Comparison of ENCODE assay signal across 8 cellular contexts in genomic region chr17:1710807-1711553, GRCh38. TPM values are rescaled to one million over a fixed set of nuclear protein-coding genes. Genes with fewer than 3 reads are reported as not detected.
A peak's percentile ranks its signal among the peaks of the same experiment; 100 is the strongest.
DNase-seq lines count a peak whose midpoint lies in the region; ATAC-seq, FAIRE-seq and TF ChIP-seq lines count a peak whose summit lies in the region.

No MANE protein-coding gene starts in this region.

- POLR2A ChIA-PET in HCT116 (lab: Charles Lee) = no interaction called here

- no peak for TF ChIP-seq RAD21 in HCT116 (IDR thresholded peaks at IDR 0.05; ENCODE audit: low read depth)

- H3K36me3 ChIP-seq in HCT116 (ENCODE audit: control insufficient read depth in 1 of 2, insufficient read depth in 2 of 2, low read length in 2 of 2) (peaks cover 0 to 20% of the 10 kb centered on the region in 2 experiments; a peak in 1 of 4 replicates), iPS-15b (ENCODE audit: control insufficient read depth, insufficient read depth, low read length) (peaks cover 16% of the 10 kb centered on the region), smooth muscle cell (ENCODE audit: low read depth) (no peaks in the 10 kb centered on the region)

- H3K27ac ChIP-seq in HCT116 (ENCODE audit: low read depth, low read length) = peak overlapping the region; percentile 55; the same call in 1 of the 2 replicates
- H3K27ac ChIP-seq in smooth muscle cell (ENCODE audit: low read depth) = peak overlapping the region; percentile 99

- peaks cover 27% of the 10 kb centered on the region for H3F3A ChIP-seq in smooth muscle cell (ENCODE audit: low read depth)

- no peaks in the 10 kb centered on the region for H3K9me2 ChIP-seq in HCT116 (ENCODE audit: insufficient read depth)

- TF ChIP-seq CTCF in HCT116 (IDR thresholded peaks at IDR 0.05 in 2 of 3, conservative IDR thresholded peaks at IDR 0.05 in 1 of 3; ENCODE audit: borderline replicate concordance in 1 of 3, insufficient read depth in 1 of 3, low read depth in 2 of 3, low read length in 2 of 3) (no peak), smooth muscle cell (IDR thresholded peaks at IDR 0.05; ENCODE audit: borderline replicate concordance, insufficient read depth, poor library complexity, severe bottlenecking) (no peak)

- H3K4me2 ChIP-seq in HCT116 (ENCODE audit: low read length) (peak overlapping the region; percentile 100), smooth muscle cell (peak overlapping the region; percentile 99)

- H3K9ac ChIP-seq in HCT116 (ENCODE audit: low read length) (peak overlapping the region; percentile 72), iPS-15b (ENCODE audit: low read depth, low read length) (no peak overlapping the region), smooth muscle cell (ENCODE audit: low read depth) (peak overlapping the region; percentile 76)

- intact Hi-C loops in HCT116 (cut with micrococcal nuclease) = loop anchor here (10.0 kb wide), 1 partner anchor 694 kb away; the partner anchor contains the start of gene MNT

- H3K4me1 ChIP-seq in HCT116 (ENCODE audit: control insufficient read depth in 1 of 2, insufficient read depth in 2 of 2, low read length in 2 of 2) = peaks cover 32 to 59% of the 10 kb centered on the region in 2 experiments
- peaks cover 6% of the 10 kb centered on the region for H3K4me1 ChIP-seq in iPS-15b (ENCODE audit: control insufficient read depth, insufficient read depth, low read length)
- H3K4me1 ChIP-seq in smooth muscle cell (ENCODE audit: low read depth) = peaks cover 25% of the 10 kb centered on the region

- H2AFZ ChIP-seq in HCT116 (ENCODE audit: low read depth, low read length, poor library complexity, severe bottlenecking) (no peak overlapping the region), smooth muscle cell (ENCODE audit: low read depth) (no peak overlapping the region)

- peaks cover 33% of the 10 kb centered on the region; the same call in 1 of the 2 replicates for H3K79me2 ChIP-seq in HCT116 (ENCODE audit: insufficient read depth, low read length)
- peaks cover 52% of the 10 kb centered on the region for H3K79me2 ChIP-seq in smooth muscle cell (ENCODE audit: low read depth)

- peak overlapping the region; percentile 50 for H3K4me3 Mint-ChIP-seq in activated naive CD8-positive, alpha-beta T cell treated with anti-CD3 and anti-CD28 coated beads for 36 hours

- H3K4me3 ChIP-seq in HCT116 (replicated peaks in 1 of 2; ENCODE audit: low read depth in 1 of 2, low read length in 2 of 2) (peak overlapping the region; percentile 51 to 70), iPS-15b (ENCODE audit: low read depth, low read length) (peak overlapping the region; percentile 65), smooth muscle cell (peak overlapping the region; percentile 83)

- 17% methylated on average over 14 of the region's 14 CpGs for WGBS in smooth muscle cell (ENCODE audit: low lambda C conversion rate)

- TF ChIP-seq POLR2A in HCT116 (IDR thresholded peaks at IDR 0.05; ENCODE audit: borderline replicate concordance, extremely low read depth, insufficient read depth, insufficient read length) = no peak

- H3K27me3 ChIP-seq in HCT116 (ENCODE audit: insufficient read depth, low read length) (no peaks in the 10 kb centered on the region), iPS-15b (ENCODE audit: control insufficient read depth, insufficient read depth, low read length) (no peaks in the 10 kb centered on the region), smooth muscle cell (ENCODE audit: low read depth) (no peaks in the 10 kb centered on the region)

- CTCF ChIA-PET in HCT116 (lab: Charles Lee) = no interaction called here

- no peaks in the 10 kb centered on the region for H3K9me3 Mint-ChIP-seq in activated naive CD8-positive, alpha-beta T cell treated with anti-CD3 and anti-CD28 coated beads for 36 hours

- FAIRE-seq in RCC 7860 (lab: Jason Lieb, UNC) = no peak

- TSS peak; percentile 71 for BruUV-seq in HCT116 (replicated peaks; lab: Mats Ljungman, UMichigan)

- H3K27ac Mint-ChIP-seq in activated naive CD8-positive, alpha-beta T cell treated with anti-CD3 and anti-CD28 coated beads for 36 hours = no peak overlapping the region

- DNase-seq in HCT116 (ENCODE audit: low read depth, low spot score) (no peak), smooth muscle cell (lab: John Stamatoyannopoulos, UW; ENCODE audit: unreplicated experiment) (no peak), RCC 7860 (ENCODE audit: low spot score) (no peak), activated gamma-delta T cell treated with Interleukin-2 at 50 U/mL for 16 hours (no peak), NCI-H345 (lab: John Stamatoyannopoulos, UW) (no peak), NCI-H1694 (lab: John Stamatoyannopoulos, UW) (no peak)
- DNase-seq in activated naive CD8-positive, alpha-beta T cell treated with anti-CD3 and anti-CD28 coated beads for 36 hours = no peak

- H3K36me3 Mint-ChIP-seq in activated naive CD8-positive, alpha-beta T cell treated with anti-CD3 and anti-CD28 coated beads for 36 hours = no peaks in the 10 kb centered on the region

- no peak for ATAC-seq in HCT116

- RAD21 ChIA-PET in HCT116 (lab: Charles Lee; ENCODE audit: low non-redundant PET in 1 of 2, low total read pairs in 2 of 2, uncharacterized antibody in 2 of 2, unreplicated experiment in 2 of 2) = interaction anchor here in 1 of 2 experiments (0.6 kb wide), 1 partner anchor 128 kb away, joined by 3 read pairs; no protein-coding TSS in a partner anchor

- H3K4me1 Mint-ChIP-seq in activated naive CD8-positive, alpha-beta T cell treated with anti-CD3 and anti-CD28 coated beads for 36 hours = peaks cover 18% of the 10 kb centered on the region

- H3K9me3 ChIP-seq in HCT116 (ENCODE audit: control insufficient read depth in 1 of 2, insufficient read depth in 1 of 2, low read depth in 1 of 2, low read length in 2 of 2) (no peaks in the 10 kb centered on the region), iPS-15b (ENCODE audit: control insufficient read depth, insufficient read depth, low read length) (no peaks in the 10 kb centered on the region), smooth muscle cell (replicated peaks; ENCODE audit: low read depth) (no peaks in the 10 kb centered on the region)

- no peaks in the 10 kb centered on the region for H4K20me1 ChIP-seq in HCT116 (ENCODE audit: insufficient read depth)
- H4K20me1 ChIP-seq in smooth muscle cell (ENCODE audit: low read depth) = peaks cover 63% of the 10 kb centered on the region

- H3K27me3 Mint-ChIP-seq in activated naive CD8-positive, alpha-beta T cell treated with anti-CD3 and anti-CD28 coated beads for 36 hours = peaks cover 53% of the 10 kb centered on the region

TF ChIP-seq in HCT116, 20 proteins besides CTCF, POLR2A, EP300 and RAD21 (continues in another document):
- TF ChIP-seq TCF7L2 (IDR thresholded peaks at IDR 0.05; ENCODE audit: borderline replicate concordance, extremely low read depth, insufficient read depth, insufficient read length) (no peak), SP1 (IDR thresholded peaks at IDR 0.05; ENCODE audit: low read depth) (no peak), ZBTB33 (IDR thresholded peaks at IDR 0.05; ENCODE audit: extremely low read depth, insufficient replicate concordance, low read length) (no peak), ZNF274 (IDR thresholded peaks at IDR 0.05; ENCODE audit: low read depth, low read length) (no peak), EZH2phosphoT487 (IDR thresholded peaks at IDR 0.05; ENCODE audit: borderline replicate concordance) (no peak), ELF1 (IDR thresholded peaks at IDR 0.05; ENCODE audit: borderline replicate concordance, low read depth) (no peak), ZFX (IDR thresholded peaks at IDR 0.05) (no peak), EZH2 (IDR thresholded peaks at IDR 0.05) (no peak), MAX (IDR thresholded peaks at IDR 0.05) (no peak), EGR1 (IDR thresholded peaks at IDR 0.05; ENCODE audit: low read depth) (no peak)

RNA-seq across cellular contexts. Expression of gene TLCD2, which starts 0.8 kb away (rescaled TPM):
- 1.8 TPM for total RNA-seq in HCT116 (2021; ENCODE audit: unreplicated experiment)
- 1.5 and 1.9 TPM in 2 replicates for polyA plus RNA-seq in HCT116 (2012)
- under 1 TPM; 0.04 to 0.06 TPM for total RNA-seq in activated naive CD8-positive, alpha-beta T cell treated with anti-CD3 and anti-CD28 coated beads for 36 hours
- 2.5 and 3.4 TPM in 2 replicates for total RNA-seq in smooth muscle cell
- 1.9 and 3.6 TPM in 2 replicates for polyA plus RNA-seq in smooth muscle cell

RNA-seq across cellular contexts. Expression of gene WDR81, which starts 13.5 kb away (rescaled TPM):
- total RNA-seq in HCT116 (2021; ENCODE audit: unreplicated experiment) (17.3 TPM), smooth muscle cell (5.6 and 5.7 TPM in 2 replicates)
- polyA plus RNA-seq in HCT116 (2012) = 10.1 and 10.8 TPM in 2 replicates
- total RNA-seq in activated naive CD8-positive, alpha-beta T cell treated with anti-CD3 and anti-CD28 coated beads for 36 hours = 10 to 100 TPM; 15.2 to 15.5 TPM
- polyA plus RNA-seq in smooth muscle cell = 9.7 TPM in 2 replicates

RNA-seq across cellular contexts. Expression of gene PRPF8, which starts 26.3 kb away (rescaled TPM):
- total RNA-seq in HCT116 (2021; ENCODE audit: unreplicated experiment) = 386 TPM
- 284 and 382 TPM in 2 replicates for polyA plus RNA-seq in HCT116 (2012)
- 100 to 1,000 TPM; 418 to 428 TPM for total RNA-seq in activated naive CD8-positive, alpha-beta T cell treated with anti-CD3 and anti-CD28 coated beads for 36 hours
- 99.7 and 111 TPM in 2 replicates for total RNA-seq in smooth muscle cell
- 129 and 135 TPM in 2 replicates for polyA plus RNA-seq in smooth muscle cell

RNA-seq across cellular contexts. Expression of gene SERPINF2, which starts 31.7 kb away (rescaled TPM):
- total RNA-seq in HCT116 (2021; ENCODE audit: unreplicated experiment) (2.5 TPM), smooth muscle cell (0.18 and 0.36 TPM in 2 replicates)
- polyA plus RNA-seq in HCT116 (2012) = 4.5 and 5.1 TPM in 2 replicates
- under 1 TPM; 0.08 to 0.12 TPM for total RNA-seq in activated naive CD8-positive, alpha-beta T cell treated with anti-CD3 and anti-CD28 coated beads for 36 hours
- 0.22 and 0.66 TPM in 2 replicates for polyA plus RNA-seq in smooth muscle cell

RNA-seq across cellular contexts. Expression of gene SERPINF1, which starts 50.9 kb away (rescaled TPM):
- total RNA-seq in HCT116 (2021; ENCODE audit: unreplicated experiment) (2.7 TPM), smooth muscle cell (645 and 778 TPM in 2 replicates)
- polyA plus RNA-seq in HCT116 (2012) = 0.82 and 1.9 TPM in 2 replicates
- 1 to 10 TPM; 1.8 to 4.4 TPM for total RNA-seq in activated naive CD8-positive, alpha-beta T cell treated with anti-CD3 and anti-CD28 coated beads for 36 hours
- polyA plus RNA-seq in smooth muscle cell = 370 and 498 TPM in 2 replicates
